In genomic region chr4:19348746-19349145, GRCh38 we compare ENCODE assay signal across 12 cellular contexts.
DNase-seq lines count a peak whose midpoint lies in the region; ATAC-seq and TF ChIP-seq lines count a peak whose summit lies in the region.
"Had no signal": no experiment of that assay in that cellular context is flagged by ENCODE, and none has a peak within 500 bp of the region (broad histone marks: within the 10 kb centered on the region; RNA-seq: fewer than 3 reads in every experiment).

No MANE protein-coding gene starts in this region.

- H3K36me3 ChIP-seq in HAP-1 (replicated peaks) = no peaks in the 10 kb centered on the region
- no peaks in the 10 kb centered on the region for H3K36me3 ChIP-seq in suprapubic skin

- in situ Hi-C loops in HAP-1 (cut with MboI; ENCODE audit: low sequenced_read_pairs) = no loop called here

- no peak for TF ChIP-seq EP300 in suprapubic skin (IDR thresholded peaks at IDR 0.05)

- H3K4me3 ChIP-seq in cardiac fibroblast (replicated peaks in 1 of 2; ENCODE audit: low read depth in 2 of 2, low read length in 2 of 2) = no peak overlapping the region
- H3K4me3 ChIP-seq in HAP-1 = no peak overlapping the region
- H3K4me3 ChIP-seq in suprapubic skin = no peak overlapping the region

- DNase-seq in GM03348 (ENCODE audit: low spot score) (peak; percentile 14), cardiac fibroblast (ENCODE audit: low read depth in 2 of 2) (peak; percentile 11 to 58), fibroblast of peridontal ligament (ENCODE audit: extremely low read depth) (peak; percentile 10), HAP-1 (ENCODE audit: low spot score in 2 of 2) (no peak), suprapubic skin (ENCODE audit: low spot score in 2 of 2) (no peak)
- DNase-seq: CD8-positive, alpha-beta T cell; COR-L47; DMS153; DND-41; GF-D8 had no signal

- H3K27me3 ChIP-seq in HAP-1 (ENCODE audit: low read depth) (no peaks in the 10 kb centered on the region), suprapubic skin (no peaks in the 10 kb centered on the region)

- H3K4me1 ChIP-seq in HAP-1 (no peaks in the 10 kb centered on the region), suprapubic skin (no peaks in the 10 kb centered on the region)

- no peak overlapping the region for H3K27ac ChIP-seq in suprapubic skin

- no peak for TF ChIP-seq POLR2A in suprapubic skin (IDR thresholded peaks at IDR 0.05)

- TF ChIP-seq CTCF in cardiac fibroblast (IDR thresholded peaks at IDR 0.05; ENCODE audit: low read depth, low read length) (no peak), suprapubic skin (IDR thresholded peaks at IDR 0.05) (no peak)

- H3K9me3 ChIP-seq in HAP-1 = no peaks in the 10 kb centered on the region
- H3K9me3 ChIP-seq in suprapubic skin = no peaks in the 10 kb centered on the region

- no peak for ATAC-seq in HG03565 (IDR thresholded peaks at IDR 0.05; ENCODE audit: unreplicated experiment)
- no peak for ATAC-seq in HG02678 (IDR thresholded peaks at IDR 0.05; ENCODE audit: unreplicated experiment)
- ATAC-seq: CD8-positive, alpha-beta T cell had no signal

Comparison
In these comparisons a context has a peak if more than half of its experiments do, and no peak if none do; other contexts are left out.
1. DNase-seq: peak in GM03348 (single experiment), cardiac fibroblast (2 of 2) and fibroblast of peridontal ligament (single experiment); none in HAP-1 (0 of 2) and suprapubic skin (0 of 2).